ENCODE assay signal across 20 cellular contexts in genomic region chr11:65251476-65251875, GRCh38.
"Had no signal": no experiment of that assay in that cellular context is flagged by ENCODE, and none has a peak within 500 bp of the region (broad histone marks: within the 10 kb centered on the region; RNA-seq: fewer than 3 reads in every experiment).

No MANE protein-coding gene starts in this region.

- FAIRE-seq: islet of Langerhans, small intestine had no signal

- H3K4me3 ChIP-seq: colonic mucosa, esophagus squamous epithelium, gastroesophageal sphincter, tibial nerve had no signal

- H3K27ac ChIP-seq: colonic mucosa, esophagus squamous epithelium, gastroesophageal sphincter, tibial nerve, VCaP had no signal

- DNase-seq: activated CD4-positive, alpha-beta T cell treated with anti-CD3 and anti-CD28 coated beads for 1 hour; activated CD4-positive, alpha-beta T cell treated with anti-CD3 and anti-CD28 coated beads, Interleukin-2, amount 50 U/mL, for 4 hours; activated CD8-positive, alpha-beta memory T cell treated with anti-CD3 and anti-CD28 coated beads, Interleukin-2, amount 10 ng/mL, durations not matched to agents 7 days and 5 days; activated naive CD4-positive, alpha-beta T cell treated with anti-CD3 and anti-CD28 coated beads, Interleukin-2, amount 10 ng/mL, durations not matched to agents 7 days and 5 days; activated T-cell treated with anti-CD3 and anti-CD28 coated beads, Interleukin-2, amount 50 U/mL, for 1 hour; colonic mucosa; esophagus squamous epithelium; nucleus accumbens; posterior cingulate gyrus; right cardiac atrium; small intestine; stimulated activated CD4-positive, alpha-beta T cell treated with anti-CD3 and anti-CD28 coated beads, Interleukin-4, amount 100 ng/mL, for 24 hours; stimulated activated naive CD4-positive, alpha-beta T cell treated with Interleukin-2 at 50 U/mL for 16 hours; substantia nigra had no signal

- H3K4me1 ChIP-seq: colonic mucosa, gastroesophageal sphincter, tibial nerve had no signal

- H3K9me3 ChIP-seq: colonic mucosa, esophagus squamous epithelium, gastroesophageal sphincter, tibial nerve had no signal

- H3K36me3 ChIP-seq: colonic mucosa, esophagus squamous epithelium, gastroesophageal sphincter, tibial nerve had no signal

- ATAC-seq: activated CD8-positive, alpha-beta memory T cell treated with anti-CD3 and anti-CD28 coated beads, Interleukin-2, amount 10 ng/mL, durations not matched to agents 7 days and 5 days; gastroesophageal sphincter; left lobe of liver; right cardiac atrium; SK-N-SH treated with all-trans-retinoic acid at 6 μM for 48 hours had no signal

- H3K27me3 ChIP-seq: colonic mucosa, gastroesophageal sphincter, tibial nerve had no signal
